Comparison of ENCODE assay signal across 9 cellular contexts in the genomic region with DNA sequence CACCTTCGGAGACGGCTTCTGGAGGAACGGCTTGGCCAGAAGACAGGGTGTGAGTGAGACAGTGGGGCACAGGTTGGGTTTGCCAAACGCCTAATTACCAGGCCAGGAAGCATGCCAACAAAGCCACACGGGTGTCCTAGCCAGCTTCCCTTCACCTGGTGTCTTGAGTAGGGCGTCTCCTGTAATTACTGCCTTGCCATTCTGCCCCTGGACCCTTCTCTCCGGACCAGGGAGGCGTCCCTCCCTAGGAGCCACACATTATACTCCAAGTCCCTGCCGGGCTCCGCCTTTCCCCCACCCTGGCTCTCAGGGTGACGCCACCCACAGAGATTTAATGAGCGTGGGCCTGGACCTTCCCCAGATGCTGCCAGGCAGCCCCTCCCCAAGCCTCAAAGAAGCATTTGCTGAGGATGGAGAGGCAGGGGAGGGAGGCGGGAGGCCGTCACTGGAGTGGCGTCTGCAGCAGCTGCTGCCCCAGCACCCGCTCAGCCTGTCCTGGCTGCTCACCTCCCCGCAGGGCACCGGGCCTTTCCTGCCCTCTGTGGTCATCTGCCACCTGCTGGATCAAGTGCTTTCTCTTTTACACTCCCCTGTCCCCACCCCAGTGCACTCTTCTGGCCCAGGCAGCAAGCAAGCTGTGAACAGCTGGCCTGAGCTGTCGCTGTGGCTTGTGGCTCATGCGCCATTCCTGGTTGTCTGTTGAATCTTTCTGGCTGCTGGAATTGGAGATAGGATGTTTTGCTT. TPM values are rescaled to one million over a fixed set of nuclear protein-coding genes. Genes with fewer than 3 reads are reported as not detected.
A peak's percentile ranks its signal among the peaks of the same experiment; 100 is the strongest.
DNase-seq lines count a peak whose midpoint lies in the region; ATAC-seq and TF ChIP-seq lines count a peak whose summit lies in the region.
"Had no signal": no experiment of that assay in that cellular context is flagged by ENCODE, and none has a peak within 500 bp of the region (broad histone marks: within the 10 kb centered on the region; RNA-seq: fewer than 3 reads in every experiment).

No MANE protein-coding gene starts in this region.

- H3K27me3 ChIP-seq in H7 (ENCODE audit: control insufficient read depth, insufficient read depth, low read length) (no peaks in the 10 kb centered on the region), psoas muscle (ENCODE audit: insufficient read depth in 3 of 3, low read length in 2 of 3) (no peaks in the 10 kb centered on the region)

- ATAC-seq in psoas muscle (peak; percentile 59 to 88 (median 70)), GM21360 (IDR thresholded peaks at IDR 0.05; ENCODE audit: unreplicated experiment) (no peak)

- H3K9me3 ChIP-seq in psoas muscle, result no peaks in the 10 kb centered on the region

- TF ChIP-seq CTCF in epithelial cell of esophagus (IDR thresholded peaks at IDR 0.05; ENCODE audit: insufficient read depth, low read depth, low read length, missing control alignments) (peak; percentile 18), psoas muscle (IDR thresholded peaks at IDR 0.05) (peak; percentile 45)

- intact Hi-C loops in psoas muscle (cut with DNase I), result loop anchor here in 1 of 2 donors (5.0 kb wide), 1 partner anchor 311 kb away; no protein-coding TSS in a partner anchor

- peak; percentile 80 for DNase-seq in H7
- peak; percentile 92 for DNase-seq in NCI-H510A (lab: John Stamatoyannopoulos, UW)
- DNase-seq in epithelial cell of esophagus (ENCODE audit: low read depth), result no peak
- DNase-seq in psoas muscle, result peak; percentile 65 to 86
- DNase-seq in dedifferentiated amniotic fluid mesenchymal stem cell (ENCODE audit: extremely low spot score), result no peak
- DNase-seq in hypothalamus (lab: John Stamatoyannopoulos, UW), result no peak
- no peak for DNase-seq in activated CD4-positive, alpha-beta T cell treated with anti-CD3 and anti-CD28 coated beads for 1 hour

- 35 to 49% (median 43%) methylated on average over 19 to 20 of the region's 20 CpGs for WGBS in psoas muscle, 3 donors

- H3K27ac ChIP-seq in psoas muscle, result peak overlapping the region; percentile 80
- H3K27ac ChIP-seq: parathyroid adenoma had no signal

- no peak overlapping the region for H3K4me3 ChIP-seq in H7 (ENCODE audit: insufficient read depth, low read depth, low read length)
- H3K4me3 ChIP-seq in epithelial cell of esophagus (ENCODE audit: low read length), result no peak overlapping the region
- no peak overlapping the region for H3K4me3 ChIP-seq in psoas muscle

- H3K36me3 ChIP-seq in H7 (replicated peaks; ENCODE audit: control insufficient read depth, insufficient read depth, low read length), result no peaks in the 10 kb centered on the region; the same call in none of the 2 replicates
- peaks cover 20 to 97% of the 10 kb centered on the region in 2 donors for H3K36me3 ChIP-seq in psoas muscle (ENCODE audit: insufficient read depth in 1 of 2, low read depth in 1 of 2)

- H3K4me1 ChIP-seq in psoas muscle, result peaks cover 34% of the 10 kb centered on the region
- H3K4me1 ChIP-seq: parathyroid adenoma had no signal

RNA-seq across cellular contexts. Expression of gene FOSL2, which starts 20.7 kb away (rescaled TPM):
- 3.5 and 4.1 TPM in 2 replicates for total RNA-seq in H7 (2014; rRNA removed; shearing (Covaris generic))
- 100 to 1,000 TPM in 3 of 4 donors, 10 to 100 TPM in 1; 52.2 to 278 (median 192) TPM for total RNA-seq in psoas muscle
- polyA plus RNA-seq in psoas muscle, result 10 to 100 TPM; 20.1 to 74.7 (median 72.1) TPM

Comparison
In these comparisons a context has a peak if more than half of its experiments do, and no peak if none do; other contexts are left out.
1. DNase-seq: peak in H7 (single experiment), NCI-H510A (single experiment) and psoas muscle (2 of 2); none in epithelial cell of esophagus (single experiment), dedifferentiated amniotic fluid mesenchymal stem cell (single experiment), hypothalamus (0 of 51) and activated CD4-positive, alpha-beta T cell treated with anti-CD3 and anti-CD28 coated beads for 1 hour (single experiment).
2. RNA of gene FOSL2, which starts 20.7 kb away (total RNA-seq): 52.2 to 278 TPM in psoas muscle; 3.5 to 4.1 TPM in H7; every median in the first group is over 10 times any median in the second.